ENCODE assay signal across 9 cellular contexts in the genomic region with DNA sequence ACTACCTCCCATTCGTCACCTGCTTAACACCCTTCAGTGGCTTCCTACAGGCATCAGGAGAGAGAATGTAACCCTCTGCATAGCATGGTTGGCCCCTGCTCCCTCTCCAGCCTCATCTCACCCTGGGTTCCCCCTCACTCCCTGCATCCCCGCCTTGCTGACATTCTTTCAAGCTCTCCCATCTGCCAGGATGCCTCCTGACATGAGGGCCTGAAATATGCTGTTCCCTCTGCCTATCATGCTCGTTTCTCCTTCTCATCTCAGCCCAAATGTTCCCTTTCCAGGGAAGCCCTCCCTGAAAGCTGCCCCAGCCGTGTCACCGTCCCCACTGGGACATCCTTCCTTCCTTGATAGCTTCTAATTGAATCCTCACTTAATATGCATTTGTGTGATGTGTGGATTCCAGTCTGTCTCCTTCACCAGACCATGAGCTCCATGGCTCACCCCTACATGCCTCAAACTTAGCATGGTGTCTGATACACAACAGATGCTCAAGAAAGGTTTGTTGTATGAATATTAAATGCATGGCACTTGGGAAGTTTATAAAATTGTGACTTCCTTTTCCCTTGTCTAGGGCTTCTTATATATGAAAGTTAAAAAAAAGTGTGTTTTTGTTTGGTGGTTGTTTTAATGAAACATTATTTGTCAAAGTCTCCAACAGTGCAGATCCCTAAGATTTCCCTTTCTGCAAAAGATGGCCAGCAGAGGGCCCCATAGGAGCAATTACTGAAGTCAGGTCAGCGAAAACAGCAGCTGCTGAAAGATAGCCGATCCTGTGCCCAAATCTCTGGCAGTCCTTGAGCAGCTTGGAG. TPM values are rescaled to one million over a fixed set of nuclear protein-coding genes. Genes with fewer than 3 reads are reported as not detected.
A peak's percentile ranks its signal among the peaks of the same experiment; 100 is the strongest.
DNase-seq lines count a peak whose midpoint lies in the region; ATAC-seq and TF ChIP-seq lines count a peak whose summit lies in the region.
"Had no signal": no experiment of that assay in that cellular context is flagged by ENCODE, and none has a peak within 500 bp of the region (broad histone marks: within the 10 kb centered on the region; RNA-seq: fewer than 3 reads in every experiment).

No MANE protein-coding gene starts in this region.

- H3K4me1 ChIP-seq in OCI-LY1 (ENCODE audit: insufficient read depth, low read length, severe bottlenecking), result no peaks in the 10 kb centered on the region

- H3K9me2 ChIP-seq in OCI-LY1 (ENCODE audit: low read depth, low read length), result no peaks in the 10 kb centered on the region

- no peaks in the 10 kb centered on the region for H3K36me3 ChIP-seq in OCI-LY1 (ENCODE audit: insufficient read depth, low read length)

- H3K27me3 ChIP-seq in OCI-LY1 (ENCODE audit: insufficient read depth, low read length), result no peaks in the 10 kb centered on the region; the same call in 1 of the 2 replicates

- no peaks in the 10 kb centered on the region for H3F3A ChIP-seq in OCI-LY1 (ENCODE audit: insufficient read depth, low read length)

- no peak overlapping the region for H3K4me3 Mint-ChIP-seq in natural killer cell treated with Interleukin-12 subunit alpha and Interleukin-12 subunit beta and Interleukin-15 and Interleukin-18, amount 100 ng/mL, for 72 hours
- no peak overlapping the region for H3K4me3 Mint-ChIP-seq in stimulated activated memory B cell treated with anti-CD40 and anti-IgM and Interleukin-4, amounts not matched to agents 10 μg/mL and 1 μg/mL and 100 μg/mL, for 72 hours
- H3K4me3 Mint-ChIP-seq: dendritic cell treated with granulocyte-macrophage colony-stimulating factor and Interleukin-4, amounts not matched to agents 40 ng/mL and 50 ng/mL, for 4 days had no signal

- peaks cover 3 to 4% of the 10 kb centered on the region in 2 donors for H3K4me1 Mint-ChIP-seq in natural killer cell treated with Interleukin-12 subunit alpha and Interleukin-12 subunit beta and Interleukin-15 and Interleukin-18, amount 100 ng/mL, for 72 hours (ENCODE audit: low read depth in 2 of 2)
- H3K4me1 Mint-ChIP-seq in stimulated activated memory B cell treated with anti-CD40 and anti-IgM and Interleukin-4, amounts not matched to agents 10 μg/mL and 1 μg/mL and 100 μg/mL, for 72 hours, result peaks cover 6% of the 10 kb centered on the region

- no peaks in the 10 kb centered on the region for H3K9me3 ChIP-seq in OCI-LY1 (ENCODE audit: low read length)

- no peak overlapping the region for H3K4me3 ChIP-seq in OCI-LY1 (ENCODE audit: low read depth, low read length, poor library complexity, severe bottlenecking)

- peak; percentile 77 for TF ChIP-seq CTCF in OCI-LY1 (IDR thresholded peaks at IDR 0.05; ENCODE audit: low read length)

- DNase-seq in EH (ENCODE audit: low read depth) (peak; percentile 61), activated T-cell treated with anti-CD3 and anti-CD28 coated beads for 1 hour (ENCODE audit: low read depth) (peak; percentile 75)
- peak; percentile 68 for DNase-seq in natural killer cell treated with Interleukin-12 subunit alpha and Interleukin-12 subunit beta and Interleukin-15 and Interleukin-18, amount 100 ng/mL, for 72 hours (ENCODE audit: low spot score)

- no peaks in the 10 kb centered on the region for H3K27me3 Mint-ChIP-seq in natural killer cell treated with Interleukin-12 subunit alpha and Interleukin-12 subunit beta and Interleukin-15 and Interleukin-18, amount 100 ng/mL, for 72 hours
- H3K27me3 Mint-ChIP-seq in stimulated activated memory B cell treated with anti-CD40 and anti-IgM and Interleukin-4, amounts not matched to agents 10 μg/mL and 1 μg/mL and 100 μg/mL, for 72 hours, result peaks cover 10% of the 10 kb centered on the region

- H4K20me1 ChIP-seq in OCI-LY1 (ENCODE audit: insufficient read depth, low read length), result no peaks in the 10 kb centered on the region

- H3K79me2 ChIP-seq in OCI-LY1 (ENCODE audit: insufficient read depth, low read length), result no peaks in the 10 kb centered on the region

- H2AFZ ChIP-seq in OCI-LY1 (ENCODE audit: low read length), result no peak overlapping the region

- H3K27ac Mint-ChIP-seq in natural killer cell treated with Interleukin-12 subunit alpha and Interleukin-12 subunit beta and Interleukin-15 and Interleukin-18, amount 100 ng/mL, for 72 hours, result peak overlapping the region in 1 of 2 donors; percentile 24
- H3K27ac Mint-ChIP-seq in stimulated activated memory B cell treated with anti-CD40 and anti-IgM and Interleukin-4, amounts not matched to agents 10 μg/mL and 1 μg/mL and 100 μg/mL, for 72 hours, result no peak overlapping the region
- H3K27ac Mint-ChIP-seq: dendritic cell treated with granulocyte-macrophage colony-stimulating factor and Interleukin-4, amounts not matched to agents 40 ng/mL and 50 ng/mL, for 4 days had no signal

- no peak overlapping the region for H3K4me2 ChIP-seq in OCI-LY1 (ENCODE audit: low read length)

- H3K27ac ChIP-seq in OCI-LY1 (ENCODE audit: low read depth, low read length, poor library complexity, severe bottlenecking), result no peak overlapping the region

- peak; percentile 74 for ATAC-seq in HG03432 (IDR thresholded peaks at IDR 0.05; ENCODE audit: unreplicated experiment)
- ATAC-seq in esophagus mucosa, result peak; percentile 70
- ATAC-seq in natural killer cell treated with Interleukin-12 subunit alpha and Interleukin-12 subunit beta and Interleukin-15 and Interleukin-18, amount 100 ng/mL, for 72 hours, result peak in 1 of 2 donors; percentile 58
- peak; percentile 56 for ATAC-seq in stimulated activated memory B cell treated with anti-CD40 and anti-IgM and Interleukin-4, amounts not matched to agents 10 μg/mL and 1 μg/mL and 100 μg/mL, for 72 hours
- ATAC-seq in GM21737 (IDR thresholded peaks at IDR 0.05; ENCODE audit: unreplicated experiment), result no peak

- no peaks in the 10 kb centered on the region for H3K36me3 Mint-ChIP-seq in natural killer cell treated with Interleukin-12 subunit alpha and Interleukin-12 subunit beta and Interleukin-15 and Interleukin-18, amount 100 ng/mL, for 72 hours
- H3K36me3 Mint-ChIP-seq in stimulated activated memory B cell treated with anti-CD40 and anti-IgM and Interleukin-4, amounts not matched to agents 10 μg/mL and 1 μg/mL and 100 μg/mL, for 72 hours, result no peaks in the 10 kb centered on the region

- H3K9me3 Mint-ChIP-seq in natural killer cell treated with Interleukin-12 subunit alpha and Interleukin-12 subunit beta and Interleukin-15 and Interleukin-18, amount 100 ng/mL, for 72 hours, result no peaks in the 10 kb centered on the region
- H3K9me3 Mint-ChIP-seq in stimulated activated memory B cell treated with anti-CD40 and anti-IgM and Interleukin-4, amounts not matched to agents 10 μg/mL and 1 μg/mL and 100 μg/mL, for 72 hours, result no peaks in the 10 kb centered on the region
- H3K9me3 Mint-ChIP-seq: dendritic cell treated with granulocyte-macrophage colony-stimulating factor and Interleukin-4, amounts not matched to agents 40 ng/mL and 50 ng/mL, for 4 days had no signal

- H3K9ac ChIP-seq in OCI-LY1 (ENCODE audit: low read length), result no peak overlapping the region

RNA-seq across cellular contexts. Expression of a gene that starts 7.3 kb away (rescaled TPM):
- total RNA-seq in esophagus mucosa, result not detected
- not detected for total RNA-seq in natural killer cell treated with Interleukin-12 subunit alpha and Interleukin-12 subunit beta and Interleukin-15 and Interleukin-18, amount 100 ng/mL, for 72 hours
